17 cellular contexts compared by ENCODE assay signal in the genomic region with DNA sequence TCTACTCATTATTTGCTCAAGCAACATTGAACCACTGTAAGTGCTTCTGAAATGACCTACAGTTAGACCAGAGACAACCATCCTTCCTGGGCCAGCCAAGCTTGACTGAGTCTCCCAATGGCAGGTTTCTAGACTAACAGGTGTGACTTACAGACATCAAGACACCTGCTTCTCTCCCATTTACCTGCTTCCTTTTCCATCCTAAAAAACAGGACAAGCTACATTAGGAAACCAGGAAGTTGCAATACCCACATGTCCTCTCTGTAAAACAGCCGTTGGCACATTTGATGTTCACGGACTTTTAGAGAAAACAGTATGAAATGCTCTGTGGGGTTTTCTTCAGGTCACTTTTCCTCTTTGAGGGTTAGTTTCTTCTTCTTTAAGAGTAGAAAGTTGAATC. TPM values are rescaled to one million over a fixed set of nuclear protein-coding genes. Genes with fewer than 3 reads are reported as not detected.
DNase-seq lines count a peak whose midpoint lies in the region; ATAC-seq and TF ChIP-seq lines count a peak whose summit lies in the region.
"Had no signal": no experiment of that assay in that cellular context is flagged by ENCODE, and none has a peak within 500 bp of the region (broad histone marks: within the 10 kb centered on the region; RNA-seq: fewer than 3 reads in every experiment).

No MANE protein-coding gene starts in this region.

- H3K4me1 ChIP-seq in BLaER1 treated with 17β-estradiol and CSF1 and Interleukin-3, amounts not matched to agents 10 nM and 100 nM, result peaks cover 65 to 73% (median 68%) of the 10 kb centered on the region in 10 experiments
- H3K4me1 ChIP-seq in OCI-LY7 (ENCODE audit: insufficient read depth, low read length, poor library complexity, severe bottlenecking) (peaks cover 60% of the 10 kb centered on the region), mesendoderm (ENCODE audit: control insufficient read depth, low read depth, low read length) (peaks cover 5% of the 10 kb centered on the region), GM23338 (ENCODE audit: insufficient read depth) (peaks cover 46% of the 10 kb centered on the region)

- H3K27ac Mint-ChIP-seq in chondrocyte (ENCODE audit: unreplicated experiment), result peak overlapping the region; percentile 79
- H3K27ac Mint-ChIP-seq in GM23338, result no peak overlapping the region
- H3K27ac Mint-ChIP-seq: CD4-positive, alpha-beta T cell had no signal

- no peak overlapping the region for H2BK5ac ChIP-seq in mesendoderm (ENCODE audit: low read length)

- ATAC-seq in GM23338, result no peak
- ATAC-seq: HCT116 had no signal

- no peak overlapping the region for H3K23ac ChIP-seq in mesendoderm (ENCODE audit: low read length)

- H3K9me2 ChIP-seq in OCI-LY7 (ENCODE audit: insufficient read depth, low read length), result no peaks in the 10 kb centered on the region
- no peaks in the 10 kb centered on the region for H3K9me2 ChIP-seq in GM23338 (ENCODE audit: insufficient read depth)

- H3K9me3 ChIP-seq in BLaER1 treated with 17β-estradiol and CSF1 and Interleukin-3, amounts not matched to agents 10 nM and 100 nM (replicated peaks in 1 of 11), result no peaks in the 10 kb centered on the region
- H3K9me3 ChIP-seq in OCI-LY7 (ENCODE audit: low read length), result no peaks in the 10 kb centered on the region

- H3K9ac ChIP-seq in BLaER1 treated with 17β-estradiol and CSF1 and Interleukin-3, amounts not matched to agents 10 nM and 100 nM, result peak overlapping the region in 4 of 11 experiments; percentile 4 to 19 (median 10); a peak in 3 of 22 replicates
- no peak overlapping the region for H3K9ac ChIP-seq in mesendoderm (ENCODE audit: low read length)

- no peaks in the 10 kb centered on the region for H3F3A ChIP-seq in GM23338 (replicated peaks; ENCODE audit: low read depth)

- TF ChIP-seq CTCF in OCI-LY7 (conservative IDR thresholded peaks at IDR 0.05; ENCODE audit: low read length) (no peak), chondrocyte (IDR thresholded peaks at IDR 0.05) (no peak), GM23338 (conservative IDR thresholded peaks at IDR 0.05; ENCODE audit: low read depth in 2 of 2) (no peak)

- CTCF ChIA-PET in OCI-LY7 (lab: Charles Lee; ENCODE audit: unreplicated experiment), result no interaction called here

- H3K36me3 Mint-ChIP-seq in chondrocyte (ENCODE audit: low read depth) (no peaks in the 10 kb centered on the region), GM23338 (ENCODE audit: low read depth) (no peaks in the 10 kb centered on the region)

- H3K27me3 ChIP-seq in BLaER1 treated with 17β-estradiol and CSF1 and Interleukin-3, amounts not matched to agents 10 nM and 100 nM, result peaks cover 0 to 53% (median 0%) of the 10 kb centered on the region in 11 experiments; a peak in 11 of 22 replicates
- H3K27me3 ChIP-seq in mesendoderm (ENCODE audit: insufficient read depth, low read length, poor library complexity), result no peaks in the 10 kb centered on the region
- peaks cover 13% of the 10 kb centered on the region for H3K27me3 ChIP-seq in GM23338 (ENCODE audit: insufficient read depth)

- intact Hi-C loops in OCI-LY7 (cut with micrococcal nuclease; ENCODE audit: unreplicated experiment), result no loop called here

- peaks cover 0 to 8% (median 0%) of the 10 kb centered on the region in 11 experiments; a peak in 3 of 22 replicates for H3K36me3 ChIP-seq in BLaER1 treated with 17β-estradiol and CSF1 and Interleukin-3, amounts not matched to agents 10 nM and 100 nM
- H3K36me3 ChIP-seq in OCI-LY7 (ENCODE audit: insufficient read depth, low read length) (no peaks in the 10 kb centered on the region), mesendoderm (ENCODE audit: control insufficient read depth, insufficient read depth, low read length) (no peaks in the 10 kb centered on the region), GM23338 (ENCODE audit: insufficient read depth) (no peaks in the 10 kb centered on the region)

- no peak overlapping the region for H4K8ac ChIP-seq in mesendoderm (ENCODE audit: low read depth, low read length)

- H3K4me1 Mint-ChIP-seq in chondrocyte (ENCODE audit: low read depth) (peaks cover 50% of the 10 kb centered on the region), GM23338 (peaks cover 43% of the 10 kb centered on the region)

- peak overlapping the region; percentile 11 for H3K56ac ChIP-seq in mesendoderm (ENCODE audit: low read length)

- no peak overlapping the region for H2BK15ac ChIP-seq in mesendoderm (replicated peaks; ENCODE audit: low read depth)

- H3K4ac ChIP-seq in mesendoderm (ENCODE audit: low read depth, low read length), result no peak overlapping the region

- H3K4me3 ChIP-seq in BLaER1 treated with 17β-estradiol and CSF1 and Interleukin-3, amounts not matched to agents 10 nM and 100 nM, result peak overlapping the region in 7 of 10 experiments; percentile 6 to 76 (median 32); a peak in 6 of 20 replicates
- H3K4me3 ChIP-seq in OCI-LY7 (ENCODE audit: low read depth, low read length, poor library complexity, severe bottlenecking) (peak overlapping the region; percentile 24), mesendoderm (ENCODE audit: low read length) (no peak overlapping the region), GM23338 (no peak overlapping the region)

- H3K4me3 Mint-ChIP-seq in chondrocyte (ENCODE audit: unreplicated experiment) (no peak overlapping the region), GM23338 (no peak overlapping the region)
- H3K4me3 Mint-ChIP-seq: CD4-positive, alpha-beta T cell had no signal

- H4K5ac ChIP-seq in mesendoderm (ENCODE audit: low read length), result no peak overlapping the region

- no peak overlapping the region for H2BK120ac ChIP-seq in mesendoderm (ENCODE audit: low read depth, low read length)

- peak; percentile 59 for DNase-seq in OCI-LY7 (ENCODE audit: low spot score)
- DNase-seq in chondrocyte (ENCODE audit: low spot score), result no peak
- no peak for DNase-seq in mesendoderm
- no peak for DNase-seq in activated T-cell treated with anti-CD3 and anti-CD28 coated beads for 4 hours
- DNase-seq in SIG-M5 treated with dmso at 0.1 percent for 504 hours (lab: John Stamatoyannopoulos, UW; ENCODE audit: unreplicated experiment), result no peak
- DNase-seq in GM23338 (ENCODE audit: low spot score), result no peak
- DNase-seq in DMS 273 (lab: John Stamatoyannopoulos, UW; ENCODE audit: unreplicated experiment), result no peak
- DNase-seq: 8988T; AML-193; C1 segment of cervical spinal cord; Calu3; CD4-positive, alpha-beta T cell; DMS79 treated with DMSO at 0.1 percent for 48 hours; EL had no signal

- peaks cover 0 to 7% (median 0%) of the 10 kb centered on the region in 11 experiments; a peak in 1 of 22 replicates for H4K20me1 ChIP-seq in BLaER1 treated with 17β-estradiol and CSF1 and Interleukin-3, amounts not matched to agents 10 nM and 100 nM
- no peaks in the 10 kb centered on the region for H4K20me1 ChIP-seq in OCI-LY7 (ENCODE audit: insufficient read depth, low read length)
- no peaks in the 10 kb centered on the region for H4K20me1 ChIP-seq in GM23338 (replicated peaks; ENCODE audit: insufficient read depth)

- no peaks in the 10 kb centered on the region for H3K79me2 ChIP-seq in OCI-LY7 (ENCODE audit: insufficient read depth, low read depth, low read length)
- no peaks in the 10 kb centered on the region for H3K79me2 ChIP-seq in mesendoderm (ENCODE audit: control insufficient read depth, insufficient read depth, low read length)
- peaks cover 25% of the 10 kb centered on the region for H3K79me2 ChIP-seq in GM23338 (replicated peaks; ENCODE audit: insufficient read depth)

- H3K18ac ChIP-seq in mesendoderm (ENCODE audit: low read length), result no peak overlapping the region

- peak overlapping the region; percentile 71 to 100 (median 98) for H3K4me2 ChIP-seq in BLaER1 treated with 17β-estradiol and CSF1 and Interleukin-3, amounts not matched to agents 10 nM and 100 nM
- H3K4me2 ChIP-seq in OCI-LY7 (ENCODE audit: low read length) (peak overlapping the region; percentile 54), mesendoderm (ENCODE audit: low read length) (no peak overlapping the region), GM23338 (no peak overlapping the region; the same call in 1 of the 2 replicates)

- H3K9me3 Mint-ChIP-seq in chondrocyte (ENCODE audit: low read depth), result no peaks in the 10 kb centered on the region
- H3K9me3 Mint-ChIP-seq in GM23338, result no peaks in the 10 kb centered on the region
- H3K9me3 Mint-ChIP-seq: CD4-positive, alpha-beta T cell had no signal

- no TSS peak for BruUV-seq in OCI-LY7 (replicated peaks; lab: Mats Ljungman, UMichigan)

- WGBS in mesendoderm (ENCODE audit: extremely low coverage, insufficient coverage, low lambda C conversion rate), result no CpG with 5 or more reads among the region's 2 CpGs

- POLR2A ChIA-PET in OCI-LY7 (lab: Charles Lee), result interaction anchor here (0.8 to 2.1 kb wide), 4 partner anchors 8 to 99 kb away, joined by 3 to 7 read pairs (median 5); no protein-coding TSS in a partner anchor

- no peaks in the 10 kb centered on the region for H3K79me1 ChIP-seq in mesendoderm (ENCODE audit: low read length)

- peak overlapping the region in 10 of 11 experiments; percentile 0 to 57 (median 34); a peak in 14 of 22 replicates for H3K27ac ChIP-seq in BLaER1 treated with 17β-estradiol and CSF1 and Interleukin-3, amounts not matched to agents 10 nM and 100 nM
- H3K27ac ChIP-seq in OCI-LY7 (ENCODE audit: low read depth, low read length, poor library complexity, severe bottlenecking) (peak overlapping the region; percentile 73), mesendoderm (ENCODE audit: low read depth, low read length) (no peak overlapping the region), GM23338 (ENCODE audit: low read depth) (no peak overlapping the region)
- H3K27ac ChIP-seq: HL-60 had no signal

- H2AFZ ChIP-seq in OCI-LY7 (ENCODE audit: low read length) (peak overlapping the region; percentile 87; the same call in 1 of the 2 replicates), GM23338 (no peak overlapping the region)

- H2AK5ac ChIP-seq in mesendoderm (ENCODE audit: low read length), result no peak overlapping the region

- peaks cover 13% of the 10 kb centered on the region for H3K27me3 Mint-ChIP-seq in chondrocyte (ENCODE audit: low read depth)
- peaks cover 17% of the 10 kb centered on the region for H3K27me3 Mint-ChIP-seq in GM23338 (ENCODE audit: insufficient read depth, low read depth, poor library complexity)

TF ChIP-seq in GM23338, 12 proteins besides CTCF, POLR2A, EP300 and RAD21:
- TF ChIP-seq POLR2AphosphoS5 (IDR thresholded peaks at IDR 0.05; ENCODE audit: low read depth), result no peak

RNA-seq across cellular contexts. Expression of a gene that starts 4.0 kb away (rescaled TPM):
- total RNA-seq in OCI-LY7 (2014; rRNA removed; shearing (Covaris generic)), result 2.0 TPM in 2 replicates
- total RNA-seq in OCI-LY7 (2022) (1.9 and 2.0 TPM in 2 replicates), chondrocyte (0.65 to 1.9 TPM (median 1.5 TPM) in 3 replicates)
- 2.2 TPM for polyA plus RNA-seq in mesendoderm (2013, experiment 1 of 2)
- polyA plus RNA-seq in mesendoderm (2013, experiment 2 of 2), result 1.5 TPM
- 19.2 and 21.8 TPM in 2 replicates for total RNA-seq in GM23338 (2014; rRNA removed; shearing (Covaris generic))
- 6.1 and 11.0 TPM in 2 replicates for polyA plus RNA-seq in GM23338 (2016; fragmentation: Nextera tagmentation; extraction: Ambion mirVana)
- total RNA-seq: CD4-positive, alpha-beta T cell had no signal

Comparison
In these comparisons a context has a peak if more than half of its experiments do, and no peak if none do; other contexts are left out.
1. H3K27ac ChIP-seq: peak in BLaER1 treated with 17β-estradiol and CSF1 and Interleukin-3, amounts not matched to agents 10 nM and 100 nM (10 of 11) and OCI-LY7 (single experiment); none in mesendoderm (single experiment) and GM23338 (single experiment).
2. H3K4me2 ChIP-seq: peak in BLaER1 treated with 17β-estradiol and CSF1 and Interleukin-3, amounts not matched to agents 10 nM and 100 nM (11 of 11) and OCI-LY7 (single experiment); none in mesendoderm (single experiment) and GM23338 (single experiment).
3. H3K4me3 ChIP-seq: peak in BLaER1 treated with 17β-estradiol and CSF1 and Interleukin-3, amounts not matched to agents 10 nM and 100 nM (7 of 10) and OCI-LY7 (single experiment); none in mesendoderm (single experiment) and GM23338 (single experiment).